Comparison of ENCODE assay signal across 23 cellular contexts in the genomic region with DNA sequence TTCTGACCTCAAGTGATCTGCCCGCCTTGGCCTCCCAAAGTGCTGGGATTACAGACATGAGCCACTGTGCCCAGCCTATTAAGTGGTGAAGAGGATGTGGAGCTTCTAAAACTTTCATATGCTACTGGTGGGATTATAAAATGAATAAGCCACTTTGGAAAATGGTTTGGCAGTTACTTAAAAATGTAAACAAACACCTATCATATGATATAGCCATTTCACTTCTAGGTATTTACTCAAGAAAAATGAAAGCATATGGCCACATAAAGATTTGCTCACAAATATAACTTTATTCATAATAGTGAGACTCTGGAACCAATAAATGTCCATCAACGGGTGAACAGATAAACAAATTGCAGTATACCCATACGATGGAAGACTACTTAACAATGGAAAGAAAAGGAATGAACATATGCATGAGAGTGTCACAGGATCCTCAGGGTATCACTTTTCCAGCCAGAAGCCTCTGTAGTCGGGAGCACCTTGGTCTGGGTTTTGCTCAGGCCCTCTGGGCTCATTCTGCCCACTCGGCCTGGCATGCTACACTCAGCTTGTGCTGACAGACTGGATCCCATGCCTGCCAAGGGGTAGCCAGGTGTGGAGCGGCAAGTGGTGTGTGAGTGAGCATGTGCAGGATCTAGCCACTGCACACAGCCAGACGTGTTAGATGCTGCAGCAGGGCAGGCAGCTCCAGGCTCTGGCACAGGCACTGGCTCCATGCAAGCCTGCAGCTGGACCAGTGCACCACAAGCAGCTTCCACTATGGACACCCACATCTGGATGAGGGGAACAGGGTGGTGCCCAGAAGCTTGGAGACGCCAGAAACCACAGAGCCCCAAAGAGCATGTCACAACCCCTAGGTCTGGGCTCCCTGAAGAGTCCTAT.
"Had no signal": no experiment of that assay in that cellular context is flagged by ENCODE, and none has a peak within 500 bp of the region (broad histone marks: within the 10 kb centered on the region; RNA-seq: fewer than 3 reads in every experiment).

No MANE protein-coding gene starts in this region.

- DNase-seq: activated CD4-positive, alpha-beta T cell treated with anti-CD3 and anti-CD28 coated beads for 36 hours; activated CD8-positive, alpha-beta T cell treated with anti-CD3 and anti-CD28 coated beads for 36 hours; activated gamma-delta T cell treated with Interleukin-2 at 50 U/mL for 16 hours; activated naive CD4-positive, alpha-beta T cell treated with anti-CD3 and anti-CD28 coated beads, Interleukin-2, amount 10 ng/mL, durations not matched to agents 7 days and 5 days; activated naive CD8-positive, alpha-beta T cell treated with anti-CD3 and anti-CD28 coated beads for 36 hours; activated T-cell treated with anti-CD3 and anti-CD28 coated beads, Interleukin-2, amount 50 U/mL, for 24 hours; caudate nucleus; NCI-H1092; NCI-H1417; NCI-H1930; NCI-H510A treated with DMSO at 0.1 percent for 48 hours; NCI-H69; NK-92 treated with Interleukin-12 subunit alpha and Interleukin-12 subunit beta, amount 100 ng/mL, for 24 hours; OCI-M1; Right ventricle myocardium superior; RPMI8226; SJCRH30; SK-N-SH; T-helper 1 cell; WERI-Rb-1 had no signal

- H3K36me3 Mint-ChIP-seq: activated naive CD4-positive, alpha-beta T cell treated with anti-CD3 and anti-CD28 coated beads, Interleukin-2, amount 10 ng/mL, durations not matched to agents 7 days and 5 days; activated naive CD8-positive, alpha-beta T cell treated with anti-CD3 and anti-CD28 coated beads for 36 hours had no signal

- H3K4me1 ChIP-seq: breast epithelium, SJCRH30 had no signal

- H3K4me1 Mint-ChIP-seq: activated CD4-positive, alpha-beta T cell treated with anti-CD3 and anti-CD28 coated beads for 36 hours; activated naive CD4-positive, alpha-beta T cell treated with anti-CD3 and anti-CD28 coated beads, Interleukin-2, amount 10 ng/mL, durations not matched to agents 7 days and 5 days; activated naive CD8-positive, alpha-beta T cell treated with anti-CD3 and anti-CD28 coated beads for 36 hours had no signal

- H3K4me3 Mint-ChIP-seq: activated CD4-positive, alpha-beta T cell treated with anti-CD3 and anti-CD28 coated beads for 36 hours; activated CD8-positive, alpha-beta T cell treated with anti-CD3 and anti-CD28 coated beads for 36 hours; activated naive CD4-positive, alpha-beta T cell treated with anti-CD3 and anti-CD28 coated beads, Interleukin-2, amount 10 ng/mL, durations not matched to agents 7 days and 5 days; activated naive CD8-positive, alpha-beta T cell treated with anti-CD3 and anti-CD28 coated beads for 36 hours; activated T-cell treated with anti-CD3 and anti-CD28 coated beads, Interleukin-2, amount 50 U/mL, for 24 hours had no signal

- H3K9me3 ChIP-seq: SJCRH30 had no signal

- H3K9me3 Mint-ChIP-seq: activated CD8-positive, alpha-beta T cell treated with anti-CD3 and anti-CD28 coated beads for 36 hours had no signal

- ATAC-seq: activated CD4-positive, alpha-beta T cell treated with anti-CD3 and anti-CD28 coated beads for 36 hours; activated CD8-positive, alpha-beta T cell treated with anti-CD3 and anti-CD28 coated beads for 36 hours; Panc1 had no signal

- H3K27me3 ChIP-seq: breast epithelium, SJCRH30 had no signal

- H3K27ac Mint-ChIP-seq: activated CD4-positive, alpha-beta T cell treated with anti-CD3 and anti-CD28 coated beads for 36 hours; activated CD8-positive, alpha-beta T cell treated with anti-CD3 and anti-CD28 coated beads for 36 hours; activated naive CD4-positive, alpha-beta T cell treated with anti-CD3 and anti-CD28 coated beads, Interleukin-2, amount 10 ng/mL, durations not matched to agents 7 days and 5 days; activated naive CD8-positive, alpha-beta T cell treated with anti-CD3 and anti-CD28 coated beads for 36 hours; activated T-cell treated with anti-CD3 and anti-CD28 coated beads, Interleukin-2, amount 50 U/mL, for 24 hours had no signal

- H3K9ac ChIP-seq: KMS-11, SK-N-SH had no signal

- H3K4me3 ChIP-seq: breast epithelium, SJCRH30 had no signal

- H3K27ac ChIP-seq: breast epithelium, KMS-11, SJCRH30, WERI-Rb-1 had no signal

- H3K27me3 Mint-ChIP-seq: activated CD8-positive, alpha-beta T cell treated with anti-CD3 and anti-CD28 coated beads for 36 hours had no signal

- H3K36me3 ChIP-seq: breast epithelium, SJCRH30, WERI-Rb-1 had no signal
